In the genomic region with DNA sequence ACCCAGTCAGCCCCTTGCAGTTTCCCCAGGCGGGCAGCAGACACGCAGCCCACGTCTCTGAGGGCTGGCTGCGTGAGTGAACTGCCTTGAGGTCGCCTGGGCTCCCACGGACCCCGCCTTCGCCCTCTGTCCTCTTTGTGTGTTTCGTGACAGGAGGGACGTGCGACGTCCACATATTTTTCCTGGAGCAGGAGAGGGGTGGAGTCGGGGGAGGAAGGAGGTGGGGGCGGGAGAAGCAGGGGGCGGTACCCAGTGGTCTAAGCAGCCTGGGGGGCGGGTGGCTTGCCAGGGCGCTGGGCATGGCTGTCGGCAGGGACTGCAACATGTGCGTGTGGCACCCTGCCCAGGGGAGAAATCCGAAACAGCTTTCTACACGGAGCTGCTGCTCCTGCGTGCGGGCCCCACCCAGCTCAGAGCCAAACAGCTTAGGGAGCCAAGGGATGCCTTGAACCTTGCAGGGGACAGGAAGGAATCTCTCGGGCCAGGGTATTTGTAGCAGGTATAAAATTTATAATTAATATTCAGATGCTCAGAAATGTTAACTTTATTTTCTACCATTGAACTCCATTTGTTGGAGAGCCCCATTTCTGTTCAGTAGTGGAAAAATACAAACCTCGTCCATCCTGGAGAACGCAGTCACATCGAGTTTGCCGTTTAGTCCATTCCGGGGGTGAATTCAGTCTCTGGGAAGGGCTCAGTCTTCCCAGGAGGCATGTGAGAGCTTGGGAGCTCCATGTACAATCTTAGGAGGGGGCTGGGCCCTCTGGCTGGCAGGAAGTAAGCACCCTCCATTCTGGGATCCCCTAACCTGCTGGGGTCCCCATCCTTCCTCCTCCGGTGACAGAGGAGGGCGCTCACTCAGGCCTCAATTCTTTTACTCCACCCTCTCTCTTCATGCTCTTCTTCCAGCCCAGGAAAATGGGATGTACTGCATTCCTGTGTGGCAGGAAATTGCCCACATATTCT, we compare ENCODE assay signal across 8 cellular contexts.
A peak's percentile ranks its signal among the peaks of the same experiment; 100 is the strongest.
DNase-seq lines count a peak whose midpoint lies in the region; ATAC-seq and TF ChIP-seq lines count a peak whose summit lies in the region.

No MANE protein-coding gene starts in this region.

- H3K27ac ChIP-seq in tibial artery: peak overlapping the region; percentile 74 to 77

- peak overlapping the region; percentile 63 for H3K4me3 ChIP-seq in endocrine pancreas (ENCODE audit: control insufficient read depth, insufficient read depth, low read length)
- H3K4me3 ChIP-seq in tibial artery: peak overlapping the region; percentile 41 to 57

- ATAC-seq in GM18868 (IDR thresholded peaks at IDR 0.05; ENCODE audit: unreplicated experiment): peak; percentile 53

- H3K4me1 ChIP-seq in endocrine pancreas (ENCODE audit: control insufficient read depth, insufficient read depth, low read length) (no peaks in the 10 kb centered on the region), tibial artery (peaks cover 0 to 17% (median 12%) of the 10 kb centered on the region in 4 donors)

- no peaks in the 10 kb centered on the region for H3K27me3 ChIP-seq in endocrine pancreas (ENCODE audit: control insufficient read depth, insufficient read depth, low read length)
- H3K27me3 ChIP-seq in tibial artery: no peaks in the 10 kb centered on the region

- H3K9me3 ChIP-seq in endocrine pancreas (ENCODE audit: control insufficient read depth, low read length): no peaks in the 10 kb centered on the region
- H3K9me3 ChIP-seq in tibial artery: no peaks in the 10 kb centered on the region

- peak; percentile 42 for DNase-seq in A172 (ENCODE audit: low spot score)
- peak; percentile 98 for DNase-seq in RPMI7951 (ENCODE audit: low read depth)
- peak; percentile 48 for DNase-seq in medulla oblongata (ENCODE audit: extremely low spot score)
- peak; percentile 87 to 96 for DNase-seq in tibial artery
- DNase-seq in cortex of kidney (lab: John Stamatoyannopoulos, UW): no peak
- no peak for DNase-seq in SW 1271 (lab: John Stamatoyannopoulos, UW)

- no peak for TF ChIP-seq CTCF in tibial artery (IDR thresholded peaks at IDR 0.05)

- intact Hi-C loops in tibial artery (cut with DNase I; ENCODE audit: low total_unique reads): no loop called here

- H3K36me3 ChIP-seq in endocrine pancreas (ENCODE audit: control insufficient read depth, insufficient read depth, low read length) (no peaks in the 10 kb centered on the region), tibial artery (no peaks in the 10 kb centered on the region)

- peak overlapping the region; percentile 30 for H3K9ac ChIP-seq in endocrine pancreas (ENCODE audit: control insufficient read depth, insufficient read depth, low read length)

Comparison
In these comparisons a context has a peak if more than half of its experiments do, and no peak if none do; other contexts are left out.
1. DNase-seq: peak in A172 (single experiment), RPMI7951 (single experiment), medulla oblongata (single experiment) and tibial artery (2 of 2); none in cortex of kidney (single experiment) and SW 1271 (0 of 2).